8 cellular contexts compared by ENCODE assay signal in the genomic region with DNA sequence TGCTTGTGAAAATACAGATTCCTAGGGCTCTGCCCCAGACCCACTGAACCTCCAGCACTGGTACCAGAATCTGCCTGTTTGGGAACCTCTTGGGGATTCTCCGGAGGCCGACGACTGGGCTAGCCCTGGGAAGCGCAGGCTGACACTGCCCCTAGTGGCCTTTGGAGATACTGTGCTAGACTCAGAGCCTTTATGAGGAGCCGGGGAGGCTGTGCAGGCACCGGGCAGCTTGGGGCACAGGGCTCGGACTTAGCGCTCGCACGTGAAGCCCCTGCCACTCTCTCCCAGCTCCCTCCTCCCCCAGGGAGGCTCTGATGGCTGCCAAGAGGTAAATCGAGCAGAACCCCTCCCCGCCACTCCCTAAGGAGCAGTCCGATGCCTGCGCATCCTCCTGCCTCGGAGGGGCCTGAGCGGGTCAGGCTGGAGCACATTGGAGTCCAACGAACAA.
DNase-seq lines count a peak whose midpoint lies in the region; ATAC-seq, FAIRE-seq and TF ChIP-seq lines count a peak whose summit lies in the region.

No MANE protein-coding gene starts in this region.

- H3K27ac Mint-ChIP-seq in glutamatergic neuron (ENCODE audit: unreplicated experiment): no peak overlapping the region

- no peak overlapping the region for H3K4me3 ChIP-seq in pancreas

- TF ChIP-seq CTCF in AG09319 (IDR thresholded peaks at IDR 0.05; ENCODE audit: low read depth, low read length) (peak; percentile 81), glutamatergic neuron (IDR thresholded peaks at IDR 0.05; ENCODE audit: partially characterized antibody, unreplicated experiment) (peak; percentile 95), pancreas (IDR thresholded peaks at IDR 0.05) (peak; percentile 59 to 82 (median 63))

- H3K4me1 ChIP-seq in pancreas: no peaks in the 10 kb centered on the region

- H3K27me3 ChIP-seq in pancreas: no peaks in the 10 kb centered on the region

- H3K36me3 ChIP-seq in pancreas: no peaks in the 10 kb centered on the region

- ATAC-seq in HG02798 (IDR thresholded peaks at IDR 0.05; ENCODE audit: poor library complexity, unreplicated experiment) (peak; percentile 92), pancreas (peak; percentile 75 to 94 (median 92)), GM21737 (IDR thresholded peaks at IDR 0.05; ENCODE audit: unreplicated experiment) (no peak)

- no peaks in the 10 kb centered on the region for H3K36me3 Mint-ChIP-seq in glutamatergic neuron (ENCODE audit: unreplicated experiment)

- H3K9me3 Mint-ChIP-seq in glutamatergic neuron (ENCODE audit: unreplicated experiment): peaks cover 3% of the 10 kb centered on the region

- no peak overlapping the region for H3K27ac ChIP-seq in pancreas

- 41% methylated on average over 17 of the region's 17 CpGs for WGBS in pancreas, 2 donors

- H3K27me3 Mint-ChIP-seq in glutamatergic neuron (ENCODE audit: unreplicated experiment): peaks cover 6% of the 10 kb centered on the region

- no peak for DNase-seq in AG09319 (ENCODE audit: extremely low read depth, low read depth)
- peak; percentile 67 for DNase-seq in GM12891 (ENCODE audit: insufficient read length, low spot score)
- peak; percentile 18 to 61 for DNase-seq in NCI-H1930 (lab: John Stamatoyannopoulos, UW)
- DNase-seq in activated CD8-positive, alpha-beta memory T cell treated with anti-CD3 and anti-CD28 coated beads, Interleukin-2, amount 50 U/mL, for 48 hours: peak; percentile 56
- DNase-seq in glutamatergic neuron: peak; percentile 78
- DNase-seq in pancreas: peak in 5 of 6 donors; percentile 20 to 71 (median 55)

- H3K4me3 Mint-ChIP-seq in glutamatergic neuron (ENCODE audit: unreplicated experiment): no peak overlapping the region

- intact Hi-C loops in pancreas (cut with DNase I): no loop called here

- H3K4me1 Mint-ChIP-seq in glutamatergic neuron (ENCODE audit: low read depth, unreplicated experiment): peaks cover 12% of the 10 kb centered on the region

- FAIRE-seq in GM12891 (lab: Jason Lieb, UNC) (no peak), pancreas (lab: Jason Lieb, UNC) (no peak)

- TF ChIP-seq POLR2A in GM12891 (IDR thresholded peaks at IDR 0.05; ENCODE audit: low read depth, low read length): no peak

- H3K9me3 ChIP-seq in pancreas: no peaks in the 10 kb centered on the region

TF ChIP-seq in GM12891, 5 proteins besides CTCF, POLR2A, EP300 and RAD21:
- TF ChIP-seq TAF1 (IDR thresholded peaks at IDR 0.05; ENCODE audit: low read depth, low read length): no peak
- TF ChIP-seq PAX5 (IDR thresholded peaks at IDR 0.05; ENCODE audit: insufficient read depth, low read length, severe bottlenecking): no peak
- no peak for TF ChIP-seq SPI1 (IDR thresholded peaks at IDR 0.05; ENCODE audit: low read depth, low read length)
- no peak for TF ChIP-seq POLR2AphosphoS5 (IDR thresholded peaks at IDR 0.05; ENCODE audit: low read depth, low read length)
